ENCODE assay signal across 1 cellular context in the genomic region with DNA sequence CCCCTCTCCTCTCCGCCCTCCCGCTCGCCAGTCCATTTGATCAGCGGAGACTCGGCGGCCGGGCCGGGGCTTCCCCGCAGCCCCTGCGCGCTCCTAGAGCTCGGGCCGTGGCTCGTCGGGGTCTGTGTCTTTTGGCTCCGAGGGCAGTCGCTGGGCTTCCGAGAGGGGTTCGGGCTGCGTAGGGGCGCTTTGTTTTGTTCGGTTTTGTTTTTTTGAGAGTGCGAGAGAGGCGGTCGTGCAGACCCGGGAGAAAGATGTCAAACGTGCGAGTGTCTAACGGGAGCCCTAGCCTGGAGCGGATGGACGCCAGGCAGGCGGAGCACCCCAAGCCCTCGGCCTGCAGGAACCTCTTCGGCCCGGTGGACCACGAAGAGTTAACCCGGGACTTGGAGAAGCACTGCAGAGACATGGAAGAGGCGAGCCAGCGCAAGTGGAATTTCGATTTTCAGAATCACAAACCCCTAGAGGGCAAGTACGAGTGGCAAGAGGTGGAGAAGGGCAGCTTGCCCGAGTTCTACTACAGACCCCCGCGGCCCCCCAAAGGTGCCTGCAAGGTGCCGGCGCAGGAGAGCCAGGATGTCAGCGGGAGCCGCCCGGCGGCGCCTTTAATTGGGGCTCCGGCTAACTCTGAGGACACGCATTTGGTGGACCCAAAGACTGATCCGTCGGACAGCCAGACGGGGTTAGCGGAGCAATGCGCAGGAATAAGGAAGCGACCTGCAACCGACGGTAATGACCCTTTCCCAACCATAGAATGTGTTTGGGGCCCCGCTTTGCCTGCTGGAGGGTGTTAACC.
A peak's percentile ranks its signal among the peaks of the same experiment; 100 is the strongest.
TF ChIP-seq lines count a peak whose summit lies in the region.

No MANE protein-coding gene starts in this region.

TF ChIP-seq in H1, 55 proteins besides CTCF, POLR2A, EP300 and RAD21 (continued from another document):
- TF ChIP-seq ASH2L (IDR thresholded peaks at IDR 0.05; ENCODE audit: low read length) (peak; percentile 80), CBX5 (IDR thresholded peaks at IDR 0.05; ENCODE audit: low read depth, low read length) (no peak), FOSL1 (IDR thresholded peaks at IDR 0.05; ENCODE audit: insufficient read depth, low read depth, low read length) (no peak), KDM4A (IDR thresholded peaks at IDR 0.05; ENCODE audit: low read depth, low read length, severe bottlenecking) (peak; percentile 49), SIN3A (conservative IDR thresholded peaks at IDR 0.05 in 1 of 2, IDR thresholded peaks at IDR 0.05 in 1 of 2; ENCODE audit: low read depth in 1 of 2, low read length in 2 of 2) (peak; percentile 10 to 62; a peak in 2 of 4 replicates), EZH2 (IDR thresholded peaks at IDR 0.05; ENCODE audit: low read depth, low read length, severe bottlenecking) (peak; percentile 21), SUZ12 (IDR thresholded peaks at IDR 0.05; ENCODE audit: low read length) (no peak), SAP30 (IDR thresholded peaks at IDR 0.05; ENCODE audit: insufficient read depth, insufficient replicate concordance, low read length) (peak; percentile 53), YY1 (IDR thresholded peaks at IDR 0.05; ENCODE audit: low read depth, low read length) (no peak), NRF1 (IDR thresholded peaks at IDR 0.05; ENCODE audit: low read depth, low read length) (no peak), TAF7 (optimal IDR thresholded peaks at IDR 0.05; ENCODE audit: borderline replicate concordance, low read depth, low read length) (peak; percentile 14), SRF (IDR thresholded peaks at IDR 0.05; ENCODE audit: low read depth, low read length) (no peak)
